Comparison of ENCODE assay signal across 8 cellular contexts in the genomic region with DNA sequence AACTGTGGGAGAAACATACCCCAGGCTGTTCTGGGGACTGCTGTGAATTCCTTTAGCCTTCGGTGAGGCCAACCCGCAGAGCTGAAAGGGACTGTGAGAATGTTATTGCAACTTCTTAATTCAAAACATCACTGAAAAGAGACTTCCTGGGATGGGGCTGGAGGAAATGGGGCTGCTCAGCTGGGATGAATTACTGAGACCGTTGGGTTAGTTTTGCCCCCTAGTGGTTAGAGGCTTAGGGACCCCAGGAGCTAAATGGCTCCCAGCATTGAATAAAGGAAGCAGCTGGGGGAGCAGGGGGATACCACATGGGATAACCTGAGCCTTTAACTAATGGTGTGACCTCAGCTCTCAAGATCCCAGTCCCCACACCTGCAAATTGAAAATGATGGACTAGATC.
DNase-seq lines count a peak whose midpoint lies in the region; ATAC-seq and TF ChIP-seq lines count a peak whose summit lies in the region.

No MANE protein-coding gene starts in this region.

- peak; percentile 49 for ATAC-seq in GM19043 (IDR thresholded peaks at IDR 0.05; ENCODE audit: low read depth, unreplicated experiment)
- ATAC-seq in GM21529 (IDR thresholded peaks at IDR 0.05; ENCODE audit: unreplicated experiment) = no peak
- no peak for ATAC-seq in GM18505 (IDR thresholded peaks at IDR 0.05; ENCODE audit: unreplicated experiment)
- ATAC-seq in activated CD4-positive, CD25-positive, alpha-beta regulatory T cell treated with anti-CD3 and anti-CD28 coated beads, Interleukin-2, amount 50 U/mL, for 24 hours = no peak

- DNase-seq in AG08396 (ENCODE audit: low spot score) (peak; percentile 4), NCI-H2171 (lab: John Stamatoyannopoulos, UW) (peak; percentile 27), fibroblast of mammary gland (ENCODE audit: low read depth) (peak; percentile 23), DMS79 treated with DMSO at 0.1 percent for 48 hours (lab: John Stamatoyannopoulos, UW) (no peak)

- no peak overlapping the region for H3K4me3 ChIP-seq in fibroblast of mammary gland (ENCODE audit: control insufficient read depth, low read depth, low read length)

- no peak for TF ChIP-seq POLR2A in GM18505 (IDR thresholded peaks at IDR 0.05; ENCODE audit: borderline replicate concordance, extremely low read depth, insufficient read depth, insufficient read length)

- peak; percentile 38 for TF ChIP-seq CTCF in fibroblast of mammary gland (conservative IDR thresholded peaks at IDR 0.05; ENCODE audit: control insufficient read depth, insufficient read depth, low read depth, low read length)
